Comparison of ENCODE assay signal across 17 cellular contexts in the genomic region with DNA sequence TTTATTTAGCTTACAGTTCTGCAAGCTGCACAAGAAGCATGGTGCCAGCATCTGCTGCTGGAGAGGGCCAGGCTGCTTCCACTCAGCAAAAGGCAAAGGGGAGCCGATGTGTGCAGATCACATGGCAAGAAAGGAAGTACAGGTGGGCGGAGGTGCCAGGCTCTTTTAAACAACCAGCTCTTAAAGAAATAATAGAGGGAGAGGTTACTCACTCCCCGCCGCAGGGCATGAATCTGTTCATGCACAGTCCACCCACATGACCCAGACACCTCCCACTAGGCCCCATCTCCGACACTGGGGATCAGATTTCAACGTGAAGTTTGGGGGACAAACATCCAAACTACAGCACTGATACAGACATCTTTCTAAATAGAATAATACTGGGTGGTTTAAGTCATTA.
"Had no signal": no experiment of that assay in that cellular context is flagged by ENCODE, and none has a peak within 500 bp of the region (broad histone marks: within the 10 kb centered on the region; RNA-seq: fewer than 3 reads in every experiment).

No MANE protein-coding gene starts in this region.

- ATAC-seq: activated naive CD8-positive, alpha-beta T cell treated with anti-CD3 and anti-CD28 coated beads, Interleukin-2, amount 50 U/mL, for 24 hours; activated T-cell treated with anti-CD3 and anti-CD28 coated beads, Interleukin-2, amount 50 U/mL, for 4 hours; left cardiac atrium; natural killer cell had no signal

- H3K4me3 Mint-ChIP-seq: activated naive CD4-positive, alpha-beta T cell treated with anti-CD3 and anti-CD28 coated beads, Interleukin-2, amount 10 ng/mL, durations not matched to agents 7 days and 5 days; activated naive CD8-positive, alpha-beta T cell treated with anti-CD3 and anti-CD28 coated beads, Interleukin-2, amount 50 U/mL, for 24 hours; activated T-cell treated with anti-CD3 and anti-CD28 coated beads, Interleukin-2, amount 50 U/mL, for 4 hours; natural killer cell had no signal

- H3K4me3 ChIP-seq: esophagus squamous epithelium, spleen, thyroid gland had no signal

- H3K27ac ChIP-seq: brain microvascular endothelial cell, esophagus squamous epithelium, spleen, thyroid gland, WERI-Rb-1 had no signal

- H3K27me3 Mint-ChIP-seq: activated naive CD8-positive, alpha-beta T cell treated with anti-CD3 and anti-CD28 coated beads, Interleukin-2, amount 50 U/mL, for 24 hours had no signal

- DNase-seq: activated CD8-positive, alpha-beta memory T cell treated with anti-CD3 and anti-CD28 coated beads, Interleukin-2, amount 50 U/mL, for 4 hours; activated effector memory CD4-positive, alpha-beta T cell treated with Interleukin-2 at 50 U/mL for 16 hours; activated naive CD4-positive, alpha-beta T cell treated with anti-CD3 and anti-CD28 coated beads, Interleukin-2, amount 10 ng/mL, durations not matched to agents 7 days and 5 days; activated naive CD8-positive, alpha-beta T cell treated with anti-CD3 and anti-CD28 coated beads, Interleukin-2, amount 50 U/mL, for 24 hours; activated T-cell treated with anti-CD3 and anti-CD28 coated beads, Interleukin-2, amount 50 U/mL, for 4 hours; anterior cingulate cortex; brain microvascular endothelial cell; cortex of kidney; effector CD4-positive, alpha-beta T cell; esophagus squamous epithelium; left cardiac atrium; natural killer cell; spleen; stimulated activated CD4-positive, alpha-beta T cell treated with anti-CD3 and anti-CD28 coated beads, Interleukin-4, amount 100 ng/mL, for 4 hours; stimulated activated naive CD4-positive, alpha-beta T cell treated with Interleukin-2 at 50 U/mL for 16 hours; thyroid gland; WERI-Rb-1 had no signal

- H3K4me1 ChIP-seq: spleen, thyroid gland had no signal

- H3K36me3 ChIP-seq: spleen, thyroid gland had no signal

- H3K9me3 Mint-ChIP-seq: activated naive CD4-positive, alpha-beta T cell treated with anti-CD3 and anti-CD28 coated beads, Interleukin-2, amount 10 ng/mL, durations not matched to agents 7 days and 5 days; activated naive CD8-positive, alpha-beta T cell treated with anti-CD3 and anti-CD28 coated beads, Interleukin-2, amount 50 U/mL, for 24 hours; activated T-cell treated with anti-CD3 and anti-CD28 coated beads, Interleukin-2, amount 50 U/mL, for 4 hours; natural killer cell had no signal

- H3K36me3 Mint-ChIP-seq: activated naive CD4-positive, alpha-beta T cell treated with anti-CD3 and anti-CD28 coated beads, Interleukin-2, amount 10 ng/mL, durations not matched to agents 7 days and 5 days; natural killer cell had no signal

- H3K27me3 ChIP-seq: brain microvascular endothelial cell, esophagus squamous epithelium, spleen, thyroid gland had no signal

- H3K27ac Mint-ChIP-seq: activated naive CD4-positive, alpha-beta T cell treated with anti-CD3 and anti-CD28 coated beads, Interleukin-2, amount 10 ng/mL, durations not matched to agents 7 days and 5 days; activated naive CD8-positive, alpha-beta T cell treated with anti-CD3 and anti-CD28 coated beads, Interleukin-2, amount 50 U/mL, for 24 hours; natural killer cell had no signal
